In the genomic region with DNA sequence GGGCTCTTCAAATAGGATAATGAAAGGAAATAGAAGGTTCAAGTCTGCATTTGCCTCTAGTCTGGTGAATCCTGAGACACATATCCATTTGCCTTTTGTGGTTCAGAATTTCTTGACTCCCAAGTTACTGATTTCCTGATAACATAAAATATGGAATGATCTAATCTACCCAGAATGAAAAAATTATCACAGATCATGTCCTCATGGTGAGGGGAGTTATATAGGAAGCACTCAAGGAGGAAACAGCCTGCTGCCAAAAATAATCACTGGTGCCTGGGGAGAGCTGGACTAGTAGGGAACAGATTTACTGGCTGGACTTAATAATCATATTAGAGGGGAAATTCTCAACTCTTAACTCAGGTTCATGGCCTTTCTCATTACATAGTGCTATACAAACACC, we compare ENCODE assay signal across 12 cellular contexts.
DNase-seq lines count a peak whose midpoint lies in the region; ATAC-seq, FAIRE-seq and TF ChIP-seq lines count a peak whose summit lies in the region.
"Had no signal": no experiment of that assay in that cellular context is flagged by ENCODE, and none has a peak within 500 bp of the region (broad histone marks: within the 10 kb centered on the region; RNA-seq: fewer than 3 reads in every experiment).

No MANE protein-coding gene starts in this region.

- peaks cover 44% of the 10 kb centered on the region for H3K79me2 ChIP-seq in DND-41 (ENCODE audit: insufficient read depth, low read length)
- no peaks in the 10 kb centered on the region for H3K79me2 ChIP-seq in astrocyte (ENCODE audit: insufficient read depth, low read length)

- no peaks in the 10 kb centered on the region for H3K27me3 Mint-ChIP-seq in astrocyte (ENCODE audit: low read depth, unreplicated experiment)
- H3K27me3 Mint-ChIP-seq: type B pancreatic cell had no signal

- H3K4me1 ChIP-seq in DND-41 (ENCODE audit: insufficient read depth, low read length) (peaks cover 82% of the 10 kb centered on the region), astrocyte (ENCODE audit: insufficient read depth, low read length) (peaks cover 10% of the 10 kb centered on the region), neutrophil (ENCODE audit: control insufficient read depth in 1 of 2, insufficient read depth in 1 of 2, low read depth in 1 of 2, low read length in 1 of 2) (peaks cover 57% of the 10 kb centered on the region in 2 experiments)

- no peak overlapping the region; the same call in 1 of the 2 replicates for H3K4me2 ChIP-seq in DND-41 (ENCODE audit: insufficient read depth, low read length)
- no peak overlapping the region for H3K4me2 ChIP-seq in astrocyte (ENCODE audit: low read length)

- H3K4me3 Mint-ChIP-seq in astrocyte (ENCODE audit: unreplicated experiment), result no peak overlapping the region
- H3K4me3 Mint-ChIP-seq: type B pancreatic cell had no signal

- H3K27ac ChIP-seq in DND-41 (ENCODE audit: low read length) (peak overlapping the region; percentile 82), astrocyte (ENCODE audit: low read depth, low read length) (no peak overlapping the region), neutrophil (peak overlapping the region; percentile 97), substantia nigra (ENCODE audit: low read depth, low read length, poor library complexity, severe bottlenecking) (no peak overlapping the region)

- H3K9ac ChIP-seq in DND-41 (ENCODE audit: low read depth, low read length), result no peak overlapping the region
- no peak overlapping the region for H3K9ac ChIP-seq in astrocyte (ENCODE audit: low read length)

- H3K9me3 Mint-ChIP-seq in astrocyte (ENCODE audit: unreplicated experiment), result no peaks in the 10 kb centered on the region
- H3K9me3 Mint-ChIP-seq: type B pancreatic cell had no signal

- FAIRE-seq in astrocyte (lab: Jason Lieb, UNC), result peak; percentile 49

- no peaks in the 10 kb centered on the region for H3K36me3 Mint-ChIP-seq in astrocyte (ENCODE audit: low read depth, unreplicated experiment)

- ATAC-seq in DND-41 (ENCODE audit: insufficient read depth, low read depth), result no peak
- ATAC-seq in GM18870 (IDR thresholded peaks at IDR 0.05; ENCODE audit: unreplicated experiment), result no peak
- ATAC-seq in GM19023 (IDR thresholded peaks at IDR 0.05; ENCODE audit: unreplicated experiment), result no peak

- DNase-seq in DND-41, result no peak
- peak; percentile 30 for DNase-seq in NB4 (ENCODE audit: low read depth)
- no peak for DNase-seq in astrocyte (ENCODE audit: low read depth)
- DNase-seq in activated CD4-positive, alpha-beta T cell treated with anti-CD3 and anti-CD28 coated beads for 1 hour, result no peak
- DNase-seq in substantia nigra (lab: John Stamatoyannopoulos, UW), result no peak
- DNase-seq: activated CD4-positive, alpha-beta T cell treated with anti-CD3 and anti-CD28 coated beads, Interleukin-2, amount 50 U/mL, for 48 hours; activated naive CD4-positive, alpha-beta T cell treated with Interleukin-2 at 50 U/mL for 16 hours had no signal

- H2AFZ ChIP-seq in DND-41 (ENCODE audit: low read depth, low read length), result no peak overlapping the region
- no peak overlapping the region for H2AFZ ChIP-seq in astrocyte (ENCODE audit: low read depth, low read length)

- H3K9me3 ChIP-seq in DND-41 (ENCODE audit: insufficient read depth, low read length, severe bottlenecking), result no peaks in the 10 kb centered on the region
- no peaks in the 10 kb centered on the region for H3K9me3 ChIP-seq in astrocyte (ENCODE audit: insufficient read depth, low read depth, low read length)
- no peaks in the 10 kb centered on the region for H3K9me3 ChIP-seq in neutrophil

- H3K27ac Mint-ChIP-seq in astrocyte (ENCODE audit: unreplicated experiment), result peak overlapping the region; percentile 34
- H3K27ac Mint-ChIP-seq: type B pancreatic cell had no signal

- H4K20me1 ChIP-seq in DND-41 (ENCODE audit: insufficient read depth, low read length) (no peaks in the 10 kb centered on the region), astrocyte (ENCODE audit: insufficient read depth, low read length) (no peaks in the 10 kb centered on the region)

- no peak for TF ChIP-seq POLR2A in NB4 (IDR thresholded peaks at IDR 0.05; ENCODE audit: extremely low read depth, insufficient read length)

- no peaks in the 10 kb centered on the region for H3K27me3 ChIP-seq in DND-41 (ENCODE audit: insufficient read depth, low read length, poor library complexity)
- no peaks in the 10 kb centered on the region for H3K27me3 ChIP-seq in astrocyte (ENCODE audit: insufficient read depth, low read length)
- H3K27me3 ChIP-seq in neutrophil, result no peaks in the 10 kb centered on the region

- H3K36me3 ChIP-seq in DND-41 (ENCODE audit: insufficient read depth, low read length), result no peaks in the 10 kb centered on the region; the same call in 1 of the 2 replicates
- no peaks in the 10 kb centered on the region for H3K36me3 ChIP-seq in astrocyte (ENCODE audit: insufficient read depth, low read length)
- H3K36me3 ChIP-seq in neutrophil, result no peaks in the 10 kb centered on the region

- TF ChIP-seq CTCF in DND-41 (IDR thresholded peaks at IDR 0.05; ENCODE audit: borderline replicate concordance, extremely low read depth, low read length, poor library complexity, severe bottlenecking), result no peak
- no peak for TF ChIP-seq CTCF in NB4 (IDR thresholded peaks at IDR 0.05; ENCODE audit: low read depth, low read length)
- TF ChIP-seq CTCF in astrocyte (IDR thresholded peaks at IDR 0.05; ENCODE audit: insufficient read depth, low read depth, low read length), result no peak
- TF ChIP-seq CTCF in neutrophil (IDR thresholded peaks at IDR 0.05), result no peak

- H3K4me3 ChIP-seq in DND-41 (ENCODE audit: low read depth in 1 of 2, low read length in 2 of 2) (no peak overlapping the region), NB4 (ENCODE audit: low read depth, low read length) (no peak overlapping the region), astrocyte (ENCODE audit: insufficient read depth, low read depth, low read length) (no peak overlapping the region), neutrophil (ENCODE audit: low read depth in 1 of 2, low read length in 1 of 2) (no peak overlapping the region)
- H3K4me3 ChIP-seq: coronary artery had no signal

- H3K4me1 Mint-ChIP-seq in astrocyte (ENCODE audit: low read depth, unreplicated experiment), result peaks cover 22% of the 10 kb centered on the region

Comparison
In these comparisons a context has a peak if more than half of its experiments do, and no peak if none do; other contexts are left out.
1. H3K27ac ChIP-seq: peak in DND-41 (single experiment) and neutrophil (single experiment); none in astrocyte (single experiment) and substantia nigra (single experiment).